Comparison of ENCODE assay signal across 1 cellular context in the genomic region with DNA sequence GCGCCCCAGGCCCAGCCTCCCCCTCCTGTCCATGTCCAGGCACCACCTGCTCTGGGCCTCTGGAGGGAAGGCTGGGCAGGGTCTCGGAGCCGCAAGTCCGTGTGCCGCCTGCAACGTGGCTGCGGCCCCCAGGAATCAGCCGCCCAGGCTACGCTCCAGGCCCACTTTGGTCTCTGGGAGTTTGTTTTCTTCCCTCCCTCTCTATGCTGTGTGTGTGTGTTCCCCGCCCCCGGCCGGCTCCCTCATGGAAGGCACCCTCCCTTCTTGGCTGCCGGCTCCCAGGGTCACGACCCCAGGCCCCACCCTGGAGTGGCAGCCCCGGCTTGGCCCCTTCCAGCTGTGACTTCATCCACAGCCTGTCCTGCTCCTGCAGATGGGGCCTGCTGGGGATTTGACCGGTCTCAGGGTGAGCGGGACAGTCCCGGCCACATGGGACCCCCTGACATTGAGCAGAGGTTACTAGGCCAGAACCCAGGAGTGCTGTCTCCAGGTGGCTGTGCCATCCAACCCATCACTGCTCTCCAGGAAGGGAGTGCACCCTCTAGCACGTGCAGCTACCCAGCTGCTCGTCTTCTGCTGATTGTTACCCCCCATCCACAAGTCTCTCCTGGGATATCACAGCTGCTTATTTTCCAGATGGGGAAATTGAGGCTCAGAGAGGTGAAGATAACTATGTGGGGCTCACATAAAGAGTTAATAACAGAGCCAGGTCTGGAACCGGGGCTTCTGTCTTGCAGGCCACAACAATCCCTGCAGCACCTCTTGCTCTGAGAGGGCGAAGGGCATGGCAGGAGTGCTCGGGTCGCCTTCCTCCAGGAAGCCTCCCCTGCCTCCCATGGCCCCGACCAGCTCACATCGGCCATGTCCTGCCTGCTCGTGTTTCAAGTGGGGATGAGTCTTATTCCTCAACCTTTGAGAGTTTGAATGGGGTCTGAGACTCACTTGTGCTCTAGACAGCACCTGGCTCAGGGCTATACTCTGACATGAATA.
TF ChIP-seq lines count a peak whose summit lies in the region.

No MANE protein-coding gene starts in this region.

TF ChIP-seq in HepG2, 621 proteins besides CTCF, POLR2A, EP300 and RAD21 (continued from another document and continues in another):
- TF ChIP-seq ZSCAN21 (CRISPR knock-in tag; IDR thresholded peaks at IDR 0.05; ENCODE audit: borderline replicate concordance) (no peak), ZNF776 (CRISPR knock-in tag; IDR thresholded peaks at IDR 0.05) (0 out of 2 replicates have a peak, but pooled peaks have one; percentile 21), ZFP1 (CRISPR knock-in tag; IDR thresholded peaks at IDR 0.05) (no peak), TEAD2 (CRISPR knock-in tag; IDR thresholded peaks at IDR 0.05) (no peak), MEIS2 (CRISPR knock-in tag; IDR thresholded peaks at IDR 0.05) (no peak), TEAD3 (CRISPR knock-in tag; optimal IDR thresholded peaks at IDR 0.05; ENCODE audit: borderline replicate concordance) (no peak), DNMT1 (CRISPR knock-in tag; IDR thresholded peaks at IDR 0.05) (no peak), CEBPG (CRISPR knock-in tag; IDR thresholded peaks at IDR 0.05) (no peak), NONO (IDR thresholded peaks at IDR 0.05) (no peak), NONO (CRISPR knock-in tag; conservative IDR thresholded peaks at IDR 0.05) (no peak), ZNF569 (CRISPR knock-in tag; IDR thresholded peaks at IDR 0.05; ENCODE audit: borderline replicate concordance) (no peak), NCOR1 (IDR thresholded peaks at IDR 0.05; ENCODE audit: borderline replicate concordance, low read length) (no peak), ZNF570 (CRISPR knock-in tag; IDR thresholded peaks at IDR 0.05; ENCODE audit: borderline replicate concordance) (no peak), ISX (CRISPR knock-in tag; conservative IDR thresholded peaks at IDR 0.05) (no peak), ZNF788 (CRISPR knock-in tag; IDR thresholded peaks at IDR 0.05; ENCODE audit: borderline replicate concordance) (no peak), FIP1L1 (IDR thresholded peaks at IDR 0.05; ENCODE audit: borderline replicate concordance, insufficient read depth, low read depth, low read length) (no peak), RARA (CRISPR knock-in tag; IDR thresholded peaks at IDR 0.05) (peak; percentile 67), MED8 (CRISPR knock-in tag; IDR thresholded peaks at IDR 0.05; ENCODE audit: insufficient replicate concordance) (no peak), ZBTB7B (CRISPR knock-in tag; IDR thresholded peaks at IDR 0.05) (no peak), SIN3B (IDR thresholded peaks at IDR 0.05; ENCODE audit: low read length) (no peak), HOXA9 (CRISPR knock-in tag; IDR thresholded peaks at IDR 0.05; ENCODE audit: borderline replicate concordance) (no peak), ZNF563 (CRISPR knock-in tag; IDR thresholded peaks at IDR 0.05) (0 out of 2 replicates have a peak, but pooled peaks have one; percentile 31), NKX3-1 (CRISPR knock-in tag; IDR thresholded peaks at IDR 0.05) (no peak), TOE1 (CRISPR knock-in tag; IDR thresholded peaks at IDR 0.05) (no peak), ZNF30 (CRISPR knock-in tag; IDR thresholded peaks at IDR 0.05) (no peak), MZF1 (CRISPR knock-in tag; IDR thresholded peaks at IDR 0.05; ENCODE audit: borderline replicate concordance) (no peak)
- TF ChIP-seq, protein P1, sequence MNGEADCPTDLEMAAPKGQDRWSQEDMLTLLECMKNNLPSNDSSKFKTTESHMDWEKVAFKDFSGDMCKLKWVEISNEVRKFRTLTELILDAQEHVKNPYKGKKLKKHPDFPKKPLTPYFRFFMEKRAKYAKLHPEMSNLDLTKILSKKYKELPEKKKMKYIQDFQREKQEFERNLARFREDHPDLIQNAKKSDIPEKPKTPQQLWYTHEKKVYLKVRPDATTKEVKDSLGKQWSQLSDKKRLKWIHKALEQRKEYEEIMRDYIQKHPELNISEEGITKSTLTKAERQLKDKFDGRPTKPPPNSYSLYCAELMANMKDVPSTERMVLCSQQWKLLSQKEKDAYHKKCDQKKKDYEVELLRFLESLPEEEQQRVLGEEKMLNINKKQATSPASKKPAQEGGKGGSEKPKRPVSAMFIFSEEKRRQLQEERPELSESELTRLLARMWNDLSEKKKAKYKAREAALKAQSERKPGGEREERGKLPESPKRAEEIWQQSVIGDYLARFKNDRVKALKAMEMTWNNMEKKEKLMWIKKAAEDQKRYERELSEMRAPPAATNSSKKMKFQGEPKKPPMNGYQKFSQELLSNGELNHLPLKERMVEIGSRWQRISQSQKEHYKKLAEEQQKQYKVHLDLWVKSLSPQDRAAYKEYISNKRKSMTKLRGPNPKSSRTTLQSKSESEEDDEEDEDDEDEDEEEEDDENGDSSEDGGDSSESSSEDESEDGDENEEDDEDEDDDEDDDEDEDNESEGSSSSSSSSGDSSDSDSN (CRISPR knock-in tag; IDR thresholded peaks at IDR 0.05), result peak; percentile 43; the same call in 1 of the 2 replicates
- TF ChIP-seq, protein P2, sequence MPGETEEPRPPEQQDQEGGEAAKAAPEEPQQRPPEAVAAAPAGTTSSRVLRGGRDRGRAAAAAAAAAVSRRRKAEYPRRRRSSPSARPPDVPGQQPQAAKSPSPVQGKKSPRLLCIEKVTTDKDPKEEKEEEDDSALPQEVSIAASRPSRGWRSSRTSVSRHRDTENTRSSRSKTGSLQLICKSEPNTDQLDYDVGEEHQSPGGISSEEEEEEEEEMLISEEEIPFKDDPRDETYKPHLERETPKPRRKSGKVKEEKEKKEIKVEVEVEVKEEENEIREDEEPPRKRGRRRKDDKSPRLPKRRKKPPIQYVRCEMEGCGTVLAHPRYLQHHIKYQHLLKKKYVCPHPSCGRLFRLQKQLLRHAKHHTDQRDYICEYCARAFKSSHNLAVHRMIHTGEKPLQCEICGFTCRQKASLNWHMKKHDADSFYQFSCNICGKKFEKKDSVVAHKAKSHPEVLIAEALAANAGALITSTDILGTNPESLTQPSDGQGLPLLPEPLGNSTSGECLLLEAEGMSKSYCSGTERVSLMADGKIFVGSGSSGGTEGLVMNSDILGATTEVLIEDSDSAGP (CRISPR knock-in tag; IDR thresholded peaks at IDR 0.05; ENCODE audit: borderline replicate concordance), result peak; percentile 51; the same call in 1 of the 2 replicates
- TF ChIP-seq, protein P3, sequence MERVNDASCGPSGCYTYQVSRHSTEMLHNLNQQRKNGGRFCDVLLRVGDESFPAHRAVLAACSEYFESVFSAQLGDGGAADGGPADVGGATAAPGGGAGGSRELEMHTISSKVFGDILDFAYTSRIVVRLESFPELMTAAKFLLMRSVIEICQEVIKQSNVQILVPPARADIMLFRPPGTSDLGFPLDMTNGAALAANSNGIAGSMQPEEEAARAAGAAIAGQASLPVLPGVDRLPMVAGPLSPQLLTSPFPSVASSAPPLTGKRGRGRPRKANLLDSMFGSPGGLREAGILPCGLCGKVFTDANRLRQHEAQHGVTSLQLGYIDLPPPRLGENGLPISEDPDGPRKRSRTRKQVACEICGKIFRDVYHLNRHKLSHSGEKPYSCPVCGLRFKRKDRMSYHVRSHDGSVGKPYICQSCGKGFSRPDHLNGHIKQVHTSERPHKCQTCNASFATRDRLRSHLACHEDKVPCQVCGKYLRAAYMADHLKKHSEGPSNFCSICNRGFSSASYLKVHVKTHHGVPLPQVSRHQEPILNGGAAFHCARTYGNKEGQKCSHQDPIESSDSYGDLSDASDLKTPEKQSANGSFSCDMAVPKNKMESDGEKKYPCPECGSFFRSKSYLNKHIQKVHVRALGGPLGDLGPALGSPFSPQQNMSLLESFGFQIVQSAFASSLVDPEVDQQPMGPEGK (CRISPR knock-in tag; IDR thresholded peaks at IDR 0.05), result peak; percentile 64
- TF ChIP-seq, protein P4, sequence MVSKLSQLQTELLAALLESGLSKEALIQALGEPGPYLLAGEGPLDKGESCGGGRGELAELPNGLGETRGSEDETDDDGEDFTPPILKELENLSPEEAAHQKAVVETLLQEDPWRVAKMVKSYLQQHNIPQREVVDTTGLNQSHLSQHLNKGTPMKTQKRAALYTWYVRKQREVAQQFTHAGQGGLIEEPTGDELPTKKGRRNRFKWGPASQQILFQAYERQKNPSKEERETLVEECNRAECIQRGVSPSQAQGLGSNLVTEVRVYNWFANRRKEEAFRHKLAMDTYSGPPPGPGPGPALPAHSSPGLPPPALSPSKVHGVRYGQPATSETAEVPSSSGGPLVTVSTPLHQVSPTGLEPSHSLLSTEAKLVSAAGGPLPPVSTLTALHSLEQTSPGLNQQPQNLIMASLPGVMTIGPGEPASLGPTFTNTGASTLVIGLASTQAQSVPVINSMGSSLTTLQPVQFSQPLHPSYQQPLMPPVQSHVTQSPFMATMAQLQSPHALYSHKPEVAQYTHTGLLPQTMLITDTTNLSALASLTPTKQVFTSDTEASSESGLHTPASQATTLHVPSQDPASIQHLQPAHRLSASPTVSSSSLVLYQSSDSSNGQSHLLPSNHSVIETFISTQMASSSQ (IDR thresholded peaks at IDR 0.05; ENCODE audit: low read depth), result no peak
- TF ChIP-seq, protein P4 (CRISPR knock-in tag; IDR thresholded peaks at IDR 0.05; ENCODE audit: borderline replicate concordance), result 0 out of 2 replicates have a peak, but pooled peaks have one; percentile 32
- TF ChIP-seq, protein P5, sequence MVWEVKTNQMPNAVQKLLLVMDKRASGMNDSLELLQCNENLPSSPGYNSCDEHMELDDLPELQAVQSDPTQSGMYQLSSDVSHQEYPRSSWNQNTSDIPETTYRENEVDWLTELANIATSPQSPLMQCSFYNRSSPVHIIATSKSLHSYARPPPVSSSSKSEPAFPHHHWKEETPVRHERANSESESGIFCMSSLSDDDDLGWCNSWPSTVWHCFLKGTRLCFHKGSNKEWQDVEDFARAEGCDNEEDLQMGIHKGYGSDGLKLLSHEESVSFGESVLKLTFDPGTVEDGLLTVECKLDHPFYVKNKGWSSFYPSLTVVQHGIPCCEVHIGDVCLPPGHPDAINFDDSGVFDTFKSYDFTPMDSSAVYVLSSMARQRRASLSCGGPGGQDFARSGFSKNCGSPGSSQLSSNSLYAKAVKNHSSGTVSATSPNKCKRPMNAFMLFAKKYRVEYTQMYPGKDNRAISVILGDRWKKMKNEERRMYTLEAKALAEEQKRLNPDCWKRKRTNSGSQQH (CRISPR knock-in tag; IDR thresholded peaks at IDR 0.05; ENCODE audit: low read depth), result no peak
- TF ChIP-seq, protein P6, sequence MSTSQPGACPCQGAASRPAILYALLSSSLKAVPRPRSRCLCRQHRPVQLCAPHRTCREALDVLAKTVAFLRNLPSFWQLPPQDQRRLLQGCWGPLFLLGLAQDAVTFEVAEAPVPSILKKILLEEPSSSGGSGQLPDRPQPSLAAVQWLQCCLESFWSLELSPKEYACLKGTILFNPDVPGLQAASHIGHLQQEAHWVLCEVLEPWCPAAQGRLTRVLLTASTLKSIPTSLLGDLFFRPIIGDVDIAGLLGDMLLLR (CRISPR knock-in tag; IDR thresholded peaks at IDR 0.05), result no peak
- TF ChIP-seq, protein P7, sequence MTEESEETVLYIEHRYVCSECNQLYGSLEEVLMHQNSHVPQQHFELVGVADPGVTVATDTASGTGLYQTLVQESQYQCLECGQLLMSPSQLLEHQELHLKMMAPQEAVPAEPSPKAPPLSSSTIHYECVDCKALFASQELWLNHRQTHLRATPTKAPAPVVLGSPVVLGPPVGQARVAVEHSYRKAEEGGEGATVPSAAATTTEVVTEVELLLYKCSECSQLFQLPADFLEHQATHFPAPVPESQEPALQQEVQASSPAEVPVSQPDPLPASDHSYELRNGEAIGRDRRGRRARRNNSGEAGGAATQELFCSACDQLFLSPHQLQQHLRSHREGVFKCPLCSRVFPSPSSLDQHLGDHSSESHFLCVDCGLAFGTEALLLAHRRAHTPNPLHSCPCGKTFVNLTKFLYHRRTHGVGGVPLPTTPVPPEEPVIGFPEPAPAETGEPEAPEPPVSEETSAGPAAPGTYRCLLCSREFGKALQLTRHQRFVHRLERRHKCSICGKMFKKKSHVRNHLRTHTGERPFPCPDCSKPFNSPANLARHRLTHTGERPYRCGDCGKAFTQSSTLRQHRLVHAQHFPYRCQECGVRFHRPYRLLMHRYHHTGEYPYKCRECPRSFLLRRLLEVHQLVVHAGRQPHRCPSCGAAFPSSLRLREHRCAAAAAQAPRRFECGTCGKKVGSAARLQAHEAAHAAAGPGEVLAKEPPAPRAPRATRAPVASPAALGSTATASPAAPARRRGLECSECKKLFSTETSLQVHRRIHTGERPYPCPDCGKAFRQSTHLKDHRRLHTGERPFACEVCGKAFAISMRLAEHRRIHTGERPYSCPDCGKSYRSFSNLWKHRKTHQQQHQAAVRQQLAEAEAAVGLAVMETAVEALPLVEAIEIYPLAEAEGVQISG (CRISPR knock-in tag; IDR thresholded peaks at IDR 0.05), result 0 out of 2 replicates have a peak, but pooled peaks have one; percentile 13
- TF ChIP-seq, protein P8, sequence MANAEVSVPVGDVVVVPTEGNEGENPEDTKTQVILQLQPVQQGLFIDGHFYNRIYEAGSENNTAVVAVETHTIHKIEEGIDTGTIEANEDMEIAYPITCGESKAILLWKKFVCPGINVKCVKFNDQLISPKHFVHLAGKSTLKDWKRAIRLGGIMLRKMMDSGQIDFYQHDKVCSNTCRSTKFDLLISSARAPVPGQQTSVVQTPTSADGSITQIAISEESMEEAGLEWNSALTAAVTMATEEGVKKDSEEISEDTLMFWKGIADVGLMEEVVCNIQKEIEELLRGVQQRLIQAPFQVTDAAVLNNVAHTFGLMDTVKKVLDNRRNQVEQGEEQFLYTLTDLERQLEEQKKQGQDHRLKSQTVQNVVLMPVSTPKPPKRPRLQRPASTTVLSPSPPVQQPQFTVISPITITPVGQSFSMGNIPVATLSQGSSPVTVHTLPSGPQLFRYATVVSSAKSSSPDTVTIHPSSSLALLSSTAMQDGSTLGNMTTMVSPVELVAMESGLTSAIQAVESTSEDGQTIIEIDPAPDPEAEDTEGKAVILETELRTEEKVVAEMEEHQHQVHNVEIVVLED (CRISPR knock-in tag; IDR thresholded peaks at IDR 0.05; ENCODE audit: borderline replicate concordance), result no peak
- TF ChIP-seq, protein P9, sequence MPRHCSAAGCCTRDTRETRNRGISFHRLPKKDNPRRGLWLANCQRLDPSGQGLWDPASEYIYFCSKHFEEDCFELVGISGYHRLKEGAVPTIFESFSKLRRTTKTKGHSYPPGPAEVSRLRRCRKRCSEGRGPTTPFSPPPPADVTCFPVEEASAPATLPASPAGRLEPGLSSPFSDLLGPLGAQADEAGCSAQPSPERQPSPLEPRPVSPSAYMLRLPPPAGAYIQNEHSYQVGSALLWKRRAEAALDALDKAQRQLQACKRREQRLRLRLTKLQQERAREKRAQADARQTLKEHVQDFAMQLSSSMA (CRISPR knock-in tag; IDR thresholded peaks at IDR 0.05), result no peak
